ENCODE assay signal across 34 cellular contexts in the genomic region with DNA sequence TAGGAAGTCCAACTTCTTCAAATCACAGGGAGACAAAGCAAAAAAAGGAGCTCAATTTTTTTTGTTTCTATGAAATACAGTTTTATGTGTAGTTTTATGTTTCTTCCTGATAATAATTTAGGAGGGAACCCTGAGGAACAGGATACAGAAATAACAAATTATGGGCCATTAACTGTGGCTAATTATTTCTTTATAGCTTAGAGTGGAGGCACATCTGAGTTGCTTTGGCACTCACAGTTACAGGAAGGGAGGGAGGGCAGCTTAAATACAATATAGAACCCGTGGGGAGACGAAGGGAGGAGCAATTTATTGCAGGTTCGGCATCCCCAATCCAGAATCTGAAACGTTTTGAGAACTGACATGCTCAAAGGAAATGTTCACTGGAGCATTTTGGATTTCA. TPM values are rescaled to one million over a fixed set of nuclear protein-coding genes. Genes with fewer than 3 reads are reported as not detected.
"Had no signal": no experiment of that assay in that cellular context is flagged by ENCODE, and none has a peak within 500 bp of the region (broad histone marks: within the 10 kb centered on the region; RNA-seq: fewer than 3 reads in every experiment).

No MANE protein-coding gene starts in this region.

- H3K4me1 ChIP-seq: breast epithelium, prostate gland, sigmoid colon had no signal

- DNase-seq: activated CD4-positive, alpha-beta memory T cell treated with anti-CD3 and anti-CD28 coated beads for 36 hours; activated CD4-positive, alpha-beta T cell treated with anti-CD3 and anti-CD28 coated beads, Interleukin-2, amount 10 ng/mL, durations not matched to agents 24 days and 14 days; activated CD4-positive, CD25-positive, alpha-beta regulatory T cell treated with anti-CD3 and anti-CD28 coated beads, Interleukin-2, amount 50 U/mL, for 72 hours; activated CD8-positive, alpha-beta memory T cell treated with anti-CD3 and anti-CD28 coated beads, Interleukin-2, amount 50 U/mL, for 4 hours; activated gamma-delta T cell treated with Interleukin-2 at 50 U/mL for 16 hours; activated naive CD8-positive, alpha-beta T cell treated with anti-CD3 and anti-CD28 coated beads, Interleukin-2, amount 50 U/mL, for 24 hours; activated T-cell treated with anti-CD3 and anti-CD28 coated beads, Interleukin-2, amount 50 U/mL, for 24 hours; amygdala; central memory CD4-positive, alpha-beta T cell; foreskin fibroblast; heart left ventricle; kidney glomerular epithelial cell; left lung; lower lobe of right lung; mesendoderm; pancreas; small intestine; stimulated activated CD4-positive, alpha-beta T cell treated with anti-CD3 and anti-CD28 coated beads, Interleukin-1b, Interleukin-23, amount 100 ng/mL, for 48 hours; stimulated activated naive B cell treated with anti-CD40 and anti-IgM and Interleukin-4, amounts not matched to agents 10 μg/mL and 1 μg/mL and 100 μg/mL, for 72 hours; stomach; T-helper 2 cell; tibial artery had no signal

- H3K4me3 ChIP-seq: breast epithelium, heart left ventricle, left lung, lower lobe of right lung, pancreas, prostate gland, sigmoid colon, stomach, suprapubic skin, tibial artery had no signal

- H3K9me3 ChIP-seq: breast epithelium, heart left ventricle, left lung, lower lobe of right lung, neutrophil, pancreas, prostate gland, sigmoid colon, stomach, suprapubic skin, tibial artery had no signal

- FAIRE-seq: pancreas, small intestine had no signal

- H3K27ac ChIP-seq: heart left ventricle, left lung, lower lobe of right lung, neutrophil, prostate gland, sigmoid colon, stomach, suprapubic skin, tibial artery had no signal

- ATAC-seq: activated naive CD8-positive, alpha-beta T cell treated with anti-CD3 and anti-CD28 coated beads, Interleukin-2, amount 50 U/mL, for 24 hours; activated T-helper 17 cell treated with anti-CD3 and anti-CD28 coated beads, Interleukin-2, amount 50 U/mL, for 72 hours; esophagus mucosa; heart left ventricle; left lung; lower lobe of right lung; natural killer cell treated with Interleukin-12 subunit alpha and Interleukin-12 subunit beta and Interleukin-15 and Interleukin-18, amount 100 ng/mL, for 72 hours; pancreas; stimulated activated naive B cell treated with anti-CD40 and anti-IgM and Interleukin-4, amounts not matched to agents 10 μg/mL and 1 μg/mL and 100 μg/mL, for 72 hours had no signal

- H3K27me3 ChIP-seq: breast epithelium, heart left ventricle, left lung, neutrophil, pancreas, stomach, suprapubic skin, tibial artery had no signal

- H3K36me3 ChIP-seq: breast epithelium, heart left ventricle, left lung, lower lobe of right lung, pancreas, prostate gland, sigmoid colon, stomach, suprapubic skin, tibial artery had no signal

RNA-seq across cellular contexts. Expression of a gene that starts 37.1 kb away (rescaled TPM):
- total RNA-seq: activated CD4-positive, alpha-beta memory T cell treated with anti-CD3 and anti-CD28 coated beads for 36 hours; activated CD4-positive, alpha-beta T cell treated with anti-CD3 and anti-CD28 coated beads, Interleukin-2, amount 10 ng/mL, durations not matched to agents 24 days and 14 days; activated CD8-positive, alpha-beta memory T cell treated with anti-CD3 and anti-CD28 coated beads for 36 hours; breast epithelium; esophagus mucosa; heart left ventricle; lower lobe of right lung; mononuclear cell; myocyte; natural killer cell treated with Interleukin-12 subunit alpha and Interleukin-12 subunit beta and Interleukin-15 and Interleukin-18, amount 100 ng/mL, for 72 hours; pancreas; sigmoid colon; stomach; suprapubic skin; ureter had no signal
- polyA plus RNA-seq: heart left ventricle, pancreas, sigmoid colon, small intestine, stomach had no signal
